Comparison of ENCODE assay signal across 4 cellular contexts in the genomic region with DNA sequence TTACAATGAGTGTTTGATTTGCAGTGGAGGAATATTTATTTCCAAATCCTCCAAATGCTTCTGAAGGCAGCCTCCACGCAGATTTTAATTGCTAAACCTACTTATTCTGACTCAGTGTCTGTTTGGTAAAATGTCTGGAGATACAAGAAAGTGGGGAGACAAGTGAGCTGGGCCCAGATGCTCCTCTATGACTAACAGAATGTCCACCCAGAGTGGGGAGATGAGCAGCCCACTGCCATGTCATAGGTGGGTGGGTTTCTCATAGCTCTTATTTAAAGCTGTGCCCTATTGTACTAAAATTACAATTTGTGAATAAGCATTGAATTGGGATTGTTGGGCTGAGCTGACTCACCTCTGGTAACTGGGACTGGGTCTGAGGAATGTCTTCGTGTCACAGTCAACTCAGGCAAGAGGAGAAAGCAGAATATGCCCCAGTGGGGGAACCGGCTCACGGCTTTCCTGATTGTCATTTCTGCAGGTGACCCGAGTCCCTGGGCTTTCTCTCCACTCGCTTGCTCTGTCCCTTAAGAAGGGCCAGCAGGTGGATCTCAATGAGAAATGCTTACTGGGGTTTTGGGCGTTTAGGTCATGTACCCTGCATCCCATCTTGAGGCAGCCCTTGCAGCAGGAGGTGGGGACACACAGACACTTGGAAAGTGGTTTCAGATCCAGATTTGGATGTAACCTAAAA.
TF ChIP-seq lines count a peak whose summit lies in the region.

No MANE protein-coding gene starts in this region.

TF ChIP-seq in SK-N-SH, 30 proteins besides CTCF, POLR2A, EP300 and RAD21 (continues in another document):
- TF ChIP-seq, protein P1, sequence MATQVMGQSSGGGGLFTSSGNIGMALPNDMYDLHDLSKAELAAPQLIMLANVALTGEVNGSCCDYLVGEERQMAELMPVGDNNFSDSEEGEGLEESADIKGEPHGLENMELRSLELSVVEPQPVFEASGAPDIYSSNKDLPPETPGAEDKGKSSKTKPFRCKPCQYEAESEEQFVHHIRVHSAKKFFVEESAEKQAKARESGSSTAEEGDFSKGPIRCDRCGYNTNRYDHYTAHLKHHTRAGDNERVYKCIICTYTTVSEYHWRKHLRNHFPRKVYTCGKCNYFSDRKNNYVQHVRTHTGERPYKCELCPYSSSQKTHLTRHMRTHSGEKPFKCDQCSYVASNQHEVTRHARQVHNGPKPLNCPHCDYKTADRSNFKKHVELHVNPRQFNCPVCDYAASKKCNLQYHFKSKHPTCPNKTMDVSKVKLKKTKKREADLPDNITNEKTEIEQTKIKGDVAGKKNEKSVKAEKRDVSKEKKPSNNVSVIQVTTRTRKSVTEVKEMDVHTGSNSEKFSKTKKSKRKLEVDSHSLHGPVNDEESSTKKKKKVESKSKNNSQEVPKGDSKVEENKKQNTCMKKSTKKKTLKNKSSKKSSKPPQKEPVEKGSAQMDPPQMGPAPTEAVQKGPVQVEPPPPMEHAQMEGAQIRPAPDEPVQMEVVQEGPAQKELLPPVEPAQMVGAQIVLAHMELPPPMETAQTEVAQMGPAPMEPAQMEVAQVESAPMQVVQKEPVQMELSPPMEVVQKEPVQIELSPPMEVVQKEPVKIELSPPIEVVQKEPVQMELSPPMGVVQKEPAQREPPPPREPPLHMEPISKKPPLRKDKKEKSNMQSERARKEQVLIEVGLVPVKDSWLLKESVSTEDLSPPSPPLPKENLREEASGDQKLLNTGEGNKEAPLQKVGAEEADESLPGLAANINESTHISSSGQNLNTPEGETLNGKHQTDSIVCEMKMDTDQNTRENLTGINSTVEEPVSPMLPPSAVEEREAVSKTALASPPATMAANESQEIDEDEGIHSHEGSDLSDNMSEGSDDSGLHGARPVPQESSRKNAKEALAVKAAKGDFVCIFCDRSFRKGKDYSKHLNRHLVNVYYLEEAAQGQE (IDR thresholded peaks at IDR 0.05; ENCODE audit: low read depth, low read length) = no peak
- TF ChIP-seq SMC3 (IDR thresholded peaks at IDR 0.05; ENCODE audit: low read depth, low read length) = no peak
- TF ChIP-seq, protein P2, sequence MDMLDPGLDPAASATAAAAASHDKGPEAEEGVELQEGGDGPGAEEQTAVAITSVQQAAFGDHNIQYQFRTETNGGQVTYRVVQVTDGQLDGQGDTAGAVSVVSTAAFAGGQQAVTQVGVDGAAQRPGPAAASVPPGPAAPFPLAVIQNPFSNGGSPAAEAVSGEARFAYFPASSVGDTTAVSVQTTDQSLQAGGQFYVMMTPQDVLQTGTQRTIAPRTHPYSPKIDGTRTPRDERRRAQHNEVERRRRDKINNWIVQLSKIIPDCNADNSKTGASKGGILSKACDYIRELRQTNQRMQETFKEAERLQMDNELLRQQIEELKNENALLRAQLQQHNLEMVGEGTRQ (IDR thresholded peaks at IDR 0.05; ENCODE audit: borderline replicate concordance, low read depth, low read length) = no peak
- TF ChIP-seq, protein P3, sequence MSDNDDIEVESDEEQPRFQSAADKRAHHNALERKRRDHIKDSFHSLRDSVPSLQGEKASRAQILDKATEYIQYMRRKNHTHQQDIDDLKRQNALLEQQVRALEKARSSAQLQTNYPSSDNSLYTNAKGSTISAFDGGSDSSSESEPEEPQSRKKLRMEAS (IDR thresholded peaks at IDR 0.05; ENCODE audit: low read depth) = no peak

TF ChIP-seq in SK-N-SH treated with all-trans-retinoic acid at 6 μM for 48 hours, 23 proteins besides CTCF, POLR2A, EP300 and RAD21 (continues in another document):
- TF ChIP-seq ISL1 (CRISPR knock-in tag; IDR thresholded peaks at IDR 0.05) (no peak), ESRRG (CRISPR knock-in tag; IDR thresholded peaks at IDR 0.05) (no peak), RARB (CRISPR knock-in tag; IDR thresholded peaks at IDR 0.05) (no peak), PPARA (CRISPR knock-in tag; IDR thresholded peaks at IDR 0.05; ENCODE audit: borderline replicate concordance) (no peak), ZNF565 (CRISPR knock-in tag; conservative IDR thresholded peaks at IDR 0.05; ENCODE audit: low read depth) (no peak), ZNF8 (CRISPR knock-in tag; IDR thresholded peaks at IDR 0.05) (no peak), ZC3H10 (CRISPR knock-in tag; IDR thresholded peaks at IDR 0.05) (no peak), CSDC2 (CRISPR knock-in tag; IDR thresholded peaks at IDR 0.05) (no peak), SNAI2 (CRISPR knock-in tag; IDR thresholded peaks at IDR 0.05) (no peak)
- TF ChIP-seq, protein P4, sequence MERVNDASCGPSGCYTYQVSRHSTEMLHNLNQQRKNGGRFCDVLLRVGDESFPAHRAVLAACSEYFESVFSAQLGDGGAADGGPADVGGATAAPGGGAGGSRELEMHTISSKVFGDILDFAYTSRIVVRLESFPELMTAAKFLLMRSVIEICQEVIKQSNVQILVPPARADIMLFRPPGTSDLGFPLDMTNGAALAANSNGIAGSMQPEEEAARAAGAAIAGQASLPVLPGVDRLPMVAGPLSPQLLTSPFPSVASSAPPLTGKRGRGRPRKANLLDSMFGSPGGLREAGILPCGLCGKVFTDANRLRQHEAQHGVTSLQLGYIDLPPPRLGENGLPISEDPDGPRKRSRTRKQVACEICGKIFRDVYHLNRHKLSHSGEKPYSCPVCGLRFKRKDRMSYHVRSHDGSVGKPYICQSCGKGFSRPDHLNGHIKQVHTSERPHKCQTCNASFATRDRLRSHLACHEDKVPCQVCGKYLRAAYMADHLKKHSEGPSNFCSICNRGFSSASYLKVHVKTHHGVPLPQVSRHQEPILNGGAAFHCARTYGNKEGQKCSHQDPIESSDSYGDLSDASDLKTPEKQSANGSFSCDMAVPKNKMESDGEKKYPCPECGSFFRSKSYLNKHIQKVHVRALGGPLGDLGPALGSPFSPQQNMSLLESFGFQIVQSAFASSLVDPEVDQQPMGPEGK (CRISPR knock-in tag; IDR thresholded peaks at IDR 0.05; ENCODE audit: borderline replicate concordance) = no peak
- TF ChIP-seq, protein P5, sequence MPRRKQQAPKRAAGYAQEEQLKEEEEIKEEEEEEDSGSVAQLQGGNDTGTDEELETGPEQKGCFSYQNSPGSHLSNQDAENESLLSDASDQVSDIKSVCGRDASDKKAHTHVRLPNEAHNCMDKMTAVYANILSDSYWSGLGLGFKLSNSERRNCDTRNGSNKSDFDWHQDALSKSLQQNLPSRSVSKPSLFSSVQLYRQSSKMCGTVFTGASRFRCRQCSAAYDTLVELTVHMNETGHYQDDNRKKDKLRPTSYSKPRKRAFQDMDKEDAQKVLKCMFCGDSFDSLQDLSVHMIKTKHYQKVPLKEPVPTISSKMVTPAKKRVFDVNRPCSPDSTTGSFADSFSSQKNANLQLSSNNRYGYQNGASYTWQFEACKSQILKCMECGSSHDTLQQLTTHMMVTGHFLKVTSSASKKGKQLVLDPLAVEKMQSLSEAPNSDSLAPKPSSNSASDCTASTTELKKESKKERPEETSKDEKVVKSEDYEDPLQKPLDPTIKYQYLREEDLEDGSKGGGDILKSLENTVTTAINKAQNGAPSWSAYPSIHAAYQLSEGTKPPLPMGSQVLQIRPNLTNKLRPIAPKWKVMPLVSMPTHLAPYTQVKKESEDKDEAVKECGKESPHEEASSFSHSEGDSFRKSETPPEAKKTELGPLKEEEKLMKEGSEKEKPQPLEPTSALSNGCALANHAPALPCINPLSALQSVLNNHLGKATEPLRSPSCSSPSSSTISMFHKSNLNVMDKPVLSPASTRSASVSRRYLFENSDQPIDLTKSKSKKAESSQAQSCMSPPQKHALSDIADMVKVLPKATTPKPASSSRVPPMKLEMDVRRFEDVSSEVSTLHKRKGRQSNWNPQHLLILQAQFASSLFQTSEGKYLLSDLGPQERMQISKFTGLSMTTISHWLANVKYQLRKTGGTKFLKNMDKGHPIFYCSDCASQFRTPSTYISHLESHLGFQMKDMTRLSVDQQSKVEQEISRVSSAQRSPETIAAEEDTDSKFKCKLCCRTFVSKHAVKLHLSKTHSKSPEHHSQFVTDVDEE (CRISPR knock-in tag; IDR thresholded peaks at IDR 0.05) = no peak

TF ChIP-seq in IMR-90, 13 proteins besides CTCF, POLR2A, EP300 and RAD21:
- TF ChIP-seq CHD1 (IDR thresholded peaks at IDR 0.05; ENCODE audit: low read depth, low read length) (no peak), FOS (IDR thresholded peaks at IDR 0.05; ENCODE audit: low read depth, low read length) (no peak), BHLHE40 (IDR thresholded peaks at IDR 0.05; ENCODE audit: low read depth, low read length) (no peak), MAFK (IDR thresholded peaks at IDR 0.05; ENCODE audit: low read depth, low read length) (no peak), MAZ (IDR thresholded peaks at IDR 0.05; ENCODE audit: borderline replicate concordance, low read depth, low read length) (no peak), RFX5 (IDR thresholded peaks at IDR 0.05; ENCODE audit: low read depth, low read length) (no peak), MXI1 (IDR thresholded peaks at IDR 0.05; ENCODE audit: borderline replicate concordance, low read depth, low read length) (no peak), CEBPB (IDR thresholded peaks at IDR 0.05; ENCODE audit: low read depth, low read length) (no peak), NFE2L2 (IDR thresholded peaks at IDR 0.05; ENCODE audit: low read depth, low read length) (no peak), RCOR1 (IDR thresholded peaks at IDR 0.05; ENCODE audit: insufficient replicate concordance, low read length) (no peak), SMC3 (IDR thresholded peaks at IDR 0.05; ENCODE audit: low read depth, low read length) (no peak)
- TF ChIP-seq, protein P2 (IDR thresholded peaks at IDR 0.05; ENCODE audit: low read depth, low read length) = no peak
- TF ChIP-seq, protein P6, sequence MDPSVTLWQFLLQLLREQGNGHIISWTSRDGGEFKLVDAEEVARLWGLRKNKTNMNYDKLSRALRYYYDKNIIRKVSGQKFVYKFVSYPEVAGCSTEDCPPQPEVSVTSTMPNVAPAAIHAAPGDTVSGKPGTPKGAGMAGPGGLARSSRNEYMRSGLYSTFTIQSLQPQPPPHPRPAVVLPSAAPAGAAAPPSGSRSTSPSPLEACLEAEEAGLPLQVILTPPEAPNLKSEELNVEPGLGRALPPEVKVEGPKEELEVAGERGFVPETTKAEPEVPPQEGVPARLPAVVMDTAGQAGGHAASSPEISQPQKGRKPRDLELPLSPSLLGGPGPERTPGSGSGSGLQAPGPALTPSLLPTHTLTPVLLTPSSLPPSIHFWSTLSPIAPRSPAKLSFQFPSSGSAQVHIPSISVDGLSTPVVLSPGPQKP (IDR thresholded peaks at IDR 0.05; ENCODE audit: borderline replicate concordance, low read depth, low read length) = no peak
TF ChIP-seq in IMR-90: peak in this region for 0.

TF ChIP-seq in GM12891, 5 proteins besides CTCF, POLR2A, EP300 and RAD21 (continued from another document):
- TF ChIP-seq TAF1 (IDR thresholded peaks at IDR 0.05; ENCODE audit: low read depth, low read length) = no peak
- TF ChIP-seq PAX5 (IDR thresholded peaks at IDR 0.05; ENCODE audit: insufficient read depth, low read length, severe bottlenecking) = no peak
- no peak for TF ChIP-seq SPI1 (IDR thresholded peaks at IDR 0.05; ENCODE audit: low read depth, low read length)
- no peak for TF ChIP-seq POU2F2 (IDR thresholded peaks at IDR 0.05; ENCODE audit: low read depth, low read length)
